In genomic region chr12:57001448-57001906, GRCh38 we compare ENCODE assay signal across 1 cellular context.
TF ChIP-seq lines count a peak whose summit lies in the region.

No MANE protein-coding gene starts in this region.

TF ChIP-seq in K562, 482 proteins besides CTCF, POLR2A, EP300 and RAD21 (continued from another document and continues in another):
- TF ChIP-seq ATF2 (CRISPR knock-in tag; IDR thresholded peaks at IDR 0.05) = no peak
- no peak for TF ChIP-seq E2F4 (CRISPR knock-in tag; IDR thresholded peaks at IDR 0.05; ENCODE audit: low read depth)
- peak; percentile 22 to 71; a peak in 1 of 4 replicates for TF ChIP-seq TBL1XR1 (IDR thresholded peaks at IDR 0.05; ENCODE audit: low read length in 2 of 2)
- 0 out of 2 replicates have a peak, but pooled peaks have one; percentile 28 for TF ChIP-seq MAFK (IDR thresholded peaks at IDR 0.05; ENCODE audit: low read length)
- no peak for TF ChIP-seq CBX2 (IDR thresholded peaks at IDR 0.05; ENCODE audit: insufficient read depth, low read length, poor library complexity, severe bottlenecking)
- peak; percentile 79 for TF ChIP-seq ZNF592 (IDR thresholded peaks at IDR 0.05)
- TF ChIP-seq EZH2 (IDR thresholded peaks at IDR 0.05; ENCODE audit: borderline replicate concordance, low read depth, low read length) = no peak
- TF ChIP-seq SRSF7 (optimal IDR thresholded peaks at IDR 0.05; ENCODE audit: low read depth, low read length) = no peak
- TF ChIP-seq MAFG (tag; conservative IDR thresholded peaks at IDR 0.05) = no peak
- TF ChIP-seq STAG1 (CRISPR knock-in tag; IDR thresholded peaks at IDR 0.05; ENCODE audit: borderline replicate concordance) = peak; percentile 87; the same call in 1 of the 2 replicates
- no peak for TF ChIP-seq ZNF197 (CRISPR knock-in tag; IDR thresholded peaks at IDR 0.05; ENCODE audit: low read depth)
- no peak for TF ChIP-seq RBM34 (IDR thresholded peaks at IDR 0.05; ENCODE audit: borderline replicate concordance, insufficient read depth, low read length)
- TF ChIP-seq ZBTB5 (IDR thresholded peaks at IDR 0.05) = no peak
- no peak for TF ChIP-seq MXD1 (CRISPR knock-in tag; IDR thresholded peaks at IDR 0.05; ENCODE audit: borderline replicate concordance, poor library complexity, severe bottlenecking)
- no peak for TF ChIP-seq PHB (CRISPR knock-in tag; IDR thresholded peaks at IDR 0.05)
- TF ChIP-seq ZNF695 (CRISPR knock-in tag; IDR thresholded peaks at IDR 0.05) = no peak
- TF ChIP-seq ZKSCAN8 (CRISPR knock-in tag; IDR thresholded peaks at IDR 0.05) = no peak
- TF ChIP-seq NEUROD1 (IDR thresholded peaks at IDR 0.05; ENCODE audit: borderline replicate concordance, low read depth, low read length, partially characterized antibody) = peak; percentile 53
- no peak for TF ChIP-seq IRF1 (CRISPR knock-in tag; IDR thresholded peaks at IDR 0.05; ENCODE audit: borderline replicate concordance)
- TF ChIP-seq SRSF1 (IDR thresholded peaks at IDR 0.05; ENCODE audit: low read depth, low read length) = no peak
- TF ChIP-seq KAT8 (IDR thresholded peaks at IDR 0.05; ENCODE audit: low read depth) = no peak
- peak; percentile 83 for TF ChIP-seq TEAD2 (tag; IDR thresholded peaks at IDR 0.05)
- no peak for TF ChIP-seq CUX1 (CRISPR knock-in tag; IDR thresholded peaks at IDR 0.05)
- TF ChIP-seq MXI1 (IDR thresholded peaks at IDR 0.05; ENCODE audit: low read depth, low read length) = no peak
- no peak for TF ChIP-seq HIVEP1 (CRISPR knock-in tag; IDR thresholded peaks at IDR 0.05)
- TF ChIP-seq HMG20A (CRISPR knock-in tag; conservative IDR thresholded peaks at IDR 0.05) = no peak
- 0 out of 2 replicates have a peak, but pooled peaks have one; percentile 30 for TF ChIP-seq ZNF589 (CRISPR knock-in tag; IDR thresholded peaks at IDR 0.05; ENCODE audit: low read depth)
- no peak for TF ChIP-seq KAT2B (IDR thresholded peaks at IDR 0.05; ENCODE audit: low read depth, low read length)
- TF ChIP-seq RREB1 (CRISPR knock-in tag; IDR thresholded peaks at IDR 0.05) = 0 out of 2 replicates have a peak, but pooled peaks have one; percentile 62
- TF ChIP-seq ARNT (IDR thresholded peaks at IDR 0.05) = no peak
- TF ChIP-seq CTCFL (IDR thresholded peaks at IDR 0.05; ENCODE audit: borderline replicate concordance, insufficient read depth, low read depth, low read length, poor library complexity, severe bottlenecking) = peak; percentile 80
- no peak for TF ChIP-seq ZFPM2 (CRISPR knock-in tag; IDR thresholded peaks at IDR 0.05)
- TF ChIP-seq POLR2H (tag; IDR thresholded peaks at IDR 0.05; ENCODE audit: low read depth) = no peak
